ENCODE assay signal across 8 cellular contexts in genomic region chr13:96075953-96076543, GRCh38. TPM values are rescaled to one million over a fixed set of nuclear protein-coding genes. Genes with fewer than 3 reads are reported as not detected.
DNase-seq lines count a peak whose midpoint lies in the region; ATAC-seq, FAIRE-seq and TF ChIP-seq lines count a peak whose summit lies in the region.

No MANE protein-coding gene starts in this region.

- H3K27ac Mint-ChIP-seq in mesothelial cell of epicardium: no peak overlapping the region
- no peak overlapping the region for H3K27ac Mint-ChIP-seq in activated CD8-positive, alpha-beta memory T cell treated with anti-CD3 and anti-CD28 coated beads, Interleukin-2, amount 10 ng/mL, durations not matched to agents 7 days and 5 days

- H3K4me3 Mint-ChIP-seq in mesothelial cell of epicardium: no peak overlapping the region
- H3K4me3 Mint-ChIP-seq in activated CD8-positive, alpha-beta memory T cell treated with anti-CD3 and anti-CD28 coated beads, Interleukin-2, amount 10 ng/mL, durations not matched to agents 7 days and 5 days: no peak overlapping the region

- peak; percentile 3 for DNase-seq in GM04503 (ENCODE audit: low read depth)
- no peak for DNase-seq in mesothelial cell of epicardium (ENCODE audit: low spot score in 2 of 2, unreplicated experiment in 2 of 2)
- no peak for DNase-seq in RCC 7860 (ENCODE audit: low spot score)
- no peak for DNase-seq in DMS114 treated with DMSO at 0.1 percent for 48 hours (lab: John Stamatoyannopoulos, UW; ENCODE audit: unreplicated experiment)
- DNase-seq in activated CD8-positive, alpha-beta memory T cell treated with anti-CD3 and anti-CD28 coated beads, Interleukin-2, amount 10 ng/mL, durations not matched to agents 7 days and 5 days: no peak
- DNase-seq in activated T-cell treated with anti-CD3 and anti-CD28 coated beads for 4 hours: no peak

- peak; percentile 64 for ATAC-seq in HG02798 (IDR thresholded peaks at IDR 0.05; ENCODE audit: poor library complexity, unreplicated experiment)
- ATAC-seq in activated CD8-positive, alpha-beta memory T cell treated with anti-CD3 and anti-CD28 coated beads, Interleukin-2, amount 10 ng/mL, durations not matched to agents 7 days and 5 days: no peak

- no peak for FAIRE-seq in RCC 7860 (lab: Jason Lieb, UNC)

- H3K4me1 Mint-ChIP-seq in mesothelial cell of epicardium: peaks cover 7% of the 10 kb centered on the region
- no peaks in the 10 kb centered on the region for H3K4me1 Mint-ChIP-seq in activated CD8-positive, alpha-beta memory T cell treated with anti-CD3 and anti-CD28 coated beads, Interleukin-2, amount 10 ng/mL, durations not matched to agents 7 days and 5 days

- TF ChIP-seq CTCF in WI38 (IDR thresholded peaks at IDR 0.05; ENCODE audit: low read depth, low read length): peak; percentile 43; the same call in 1 of the 2 replicates
- TF ChIP-seq CTCF in mesothelial cell of epicardium (IDR thresholded peaks at IDR 0.05; ENCODE audit: unreplicated experiment): peak; percentile 72

- peaks cover 2% of the 10 kb centered on the region for H3K27me3 Mint-ChIP-seq in mesothelial cell of epicardium (ENCODE audit: low read depth)
- no peaks in the 10 kb centered on the region for H3K27me3 Mint-ChIP-seq in activated CD8-positive, alpha-beta memory T cell treated with anti-CD3 and anti-CD28 coated beads, Interleukin-2, amount 10 ng/mL, durations not matched to agents 7 days and 5 days

- CTCF ChIA-PET in activated CD8-positive, alpha-beta memory T cell treated with anti-CD3 and anti-CD28 coated beads, Interleukin-2, amount 10 ng/mL, durations not matched to agents 7 days and 5 days (lab: Charles Lee): no interaction called here

- H3K4me3 ChIP-seq in WI38 (ENCODE audit: low read depth, low read length): no peak overlapping the region

- H3K9me3 Mint-ChIP-seq in mesothelial cell of epicardium: no peaks in the 10 kb centered on the region
- no peaks in the 10 kb centered on the region for H3K9me3 Mint-ChIP-seq in activated CD8-positive, alpha-beta memory T cell treated with anti-CD3 and anti-CD28 coated beads, Interleukin-2, amount 10 ng/mL, durations not matched to agents 7 days and 5 days (ENCODE audit: low read depth)

- H3K36me3 Mint-ChIP-seq in mesothelial cell of epicardium: no peaks in the 10 kb centered on the region
- no peaks in the 10 kb centered on the region for H3K36me3 Mint-ChIP-seq in activated CD8-positive, alpha-beta memory T cell treated with anti-CD3 and anti-CD28 coated beads, Interleukin-2, amount 10 ng/mL, durations not matched to agents 7 days and 5 days

RNA-seq across cellular contexts. Expression of gene HS6ST3, which starts 13.9 kb away (rescaled TPM):
- total RNA-seq in mesothelial cell of epicardium: 0.60 to 0.66 TPM (median 0.62 TPM) in 3 replicates
- not detected for total RNA-seq in activated CD8-positive, alpha-beta memory T cell treated with anti-CD3 and anti-CD28 coated beads, Interleukin-2, amount 10 ng/mL, durations not matched to agents 7 days and 5 days

RNA-seq across cellular contexts. Expression of gene UGGT2, which starts 22.8 kb away (rescaled TPM):
- 45.5 to 47.5 TPM (median 46.5 TPM) in 3 replicates for total RNA-seq in mesothelial cell of epicardium
- under 1 TPM in 1 of 2 experiments, not detected in 1; 0.35 TPM for total RNA-seq in activated CD8-positive, alpha-beta memory T cell treated with anti-CD3 and anti-CD28 coated beads, Interleukin-2, amount 10 ng/mL, durations not matched to agents 7 days and 5 days

Comparison
In these comparisons a context has a peak if more than half of its experiments do, and no peak if none do; other contexts are left out.
1. RNA of gene UGGT2, which starts 22.8 kb away (total RNA-seq): 45.5 to 47.5 TPM in mesothelial cell of epicardium; 0.35 TPM in activated CD8-positive, alpha-beta memory T cell treated with anti-CD3 and anti-CD28 coated beads, Interleukin-2, amount 10 ng/mL, durations not matched to agents 7 days and 5 days; every median in the first group is over 10 times any median in the second.